In the genomic region with DNA sequence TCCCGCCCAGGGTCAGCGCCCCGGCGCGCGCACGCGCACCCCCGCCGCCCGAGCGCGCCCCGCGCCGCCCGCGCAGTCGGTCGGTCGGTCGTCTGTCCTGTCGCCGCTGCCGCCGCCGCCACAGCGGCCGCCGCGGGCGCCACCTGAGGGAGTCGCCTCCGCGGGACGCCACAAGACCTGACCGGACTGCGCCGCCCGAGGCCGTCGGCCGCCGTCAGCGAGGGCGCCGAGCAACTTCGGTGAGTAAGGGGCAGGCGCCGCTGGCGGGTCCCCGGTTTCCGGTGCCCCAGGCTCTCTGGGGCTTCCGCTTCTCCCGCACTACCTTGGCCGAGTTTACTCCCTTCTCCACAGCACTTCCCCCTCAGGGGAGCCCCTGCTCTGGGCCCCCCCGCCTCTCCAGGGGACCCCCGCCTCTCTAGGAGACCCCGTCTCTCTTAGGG, we compare ENCODE assay signal across 8 cellular contexts. TPM values are rescaled to one million over a fixed set of nuclear protein-coding genes. Genes with fewer than 3 reads are reported as not detected.
DNase-seq lines count a peak whose midpoint lies in the region; ATAC-seq and FAIRE-seq lines count a peak whose summit lies in the region.

No MANE protein-coding gene starts in this region.

- no peaks in the 10 kb centered on the region for H3K9me3 ChIP-seq in CD4-positive, CD25-positive, alpha-beta regulatory T cell (ENCODE audit: control insufficient read depth in 2 of 2, low read length in 2 of 2)

- peaks cover 8% of the 10 kb centered on the region for H3K36me3 Mint-ChIP-seq in CD4-positive, CD25-positive, alpha-beta regulatory T cell
- H3K36me3 Mint-ChIP-seq in activated naive CD4-positive, alpha-beta T cell treated with anti-CD3 and anti-CD28 coated beads, Interleukin-2, amount 10 ng/mL, durations not matched to agents 7 days and 5 days: peaks cover 29% of the 10 kb centered on the region

- peak; percentile 9 to 13 for ATAC-seq in CD4-positive, CD25-positive, alpha-beta regulatory T cell (ENCODE audit: low read depth in 2 of 2)
- peak; percentile 22 for ATAC-seq in GM21526 (IDR thresholded peaks at IDR 0.05; ENCODE audit: low FRiP score, unreplicated experiment)

- H3K9me3 Mint-ChIP-seq in CD4-positive, CD25-positive, alpha-beta regulatory T cell: no peaks in the 10 kb centered on the region
- H3K9me3 Mint-ChIP-seq in activated naive CD4-positive, alpha-beta T cell treated with anti-CD3 and anti-CD28 coated beads, Interleukin-2, amount 10 ng/mL, durations not matched to agents 7 days and 5 days: no peaks in the 10 kb centered on the region

- H3K27me3 Mint-ChIP-seq in CD4-positive, CD25-positive, alpha-beta regulatory T cell: no peaks in the 10 kb centered on the region
- H3K27me3 Mint-ChIP-seq in activated naive CD4-positive, alpha-beta T cell treated with anti-CD3 and anti-CD28 coated beads, Interleukin-2, amount 10 ng/mL, durations not matched to agents 7 days and 5 days: peaks cover 5% of the 10 kb centered on the region

- peak overlapping the region; percentile 92 to 99 (median 96) for H3K4me3 Mint-ChIP-seq in CD4-positive, CD25-positive, alpha-beta regulatory T cell
- H3K4me3 Mint-ChIP-seq in activated naive CD4-positive, alpha-beta T cell treated with anti-CD3 and anti-CD28 coated beads, Interleukin-2, amount 10 ng/mL, durations not matched to agents 7 days and 5 days: peak overlapping the region; percentile 94

- peak in 2 of 3 donors; percentile 65 to 72 for DNase-seq in CD4-positive, CD25-positive, alpha-beta regulatory T cell
- peak; percentile 71 for DNase-seq in NAMALWA (ENCODE audit: low spot score)
- peak; percentile 74 for DNase-seq in activated naive CD4-positive, alpha-beta T cell treated with anti-CD3 and anti-CD28 coated beads, Interleukin-2, amount 10 ng/mL, durations not matched to agents 7 days and 5 days
- DNase-seq in iPS-NIHi7 (ENCODE audit: extremely low spot score): peak; percentile 46
- peak; percentile 53 for DNase-seq in stimulated activated CD4-positive, alpha-beta T cell treated with anti-CD3 and anti-CD28 coated beads, Interleukin-4, amount 100 ng/mL, for 1 hour
- no peak for DNase-seq in urothelium cell line (ENCODE audit: low spot score)
- DNase-seq in HPDE6-E6E7 (ENCODE audit: extremely low spot score): no peak

- CTCF ChIA-PET in activated naive CD4-positive, alpha-beta T cell treated with anti-CD3 and anti-CD28 coated beads, Interleukin-2, amount 10 ng/mL, durations not matched to agents 7 days and 5 days (lab: Charles Lee): interaction anchor here (0.8 to 1.9 kb wide), 2 partner anchors 105 to 107 kb away, joined by 3 to 11 read pairs; no protein-coding TSS in a partner anchor

- H3K4me3 ChIP-seq in CD4-positive, CD25-positive, alpha-beta regulatory T cell (ENCODE audit: low read depth, low read length): no peak overlapping the region

- H3K4me1 Mint-ChIP-seq in CD4-positive, CD25-positive, alpha-beta regulatory T cell: peaks cover 13 to 66% (median 45%) of the 10 kb centered on the region in 4 donors
- H3K4me1 Mint-ChIP-seq in activated naive CD4-positive, alpha-beta T cell treated with anti-CD3 and anti-CD28 coated beads, Interleukin-2, amount 10 ng/mL, durations not matched to agents 7 days and 5 days: peaks cover 57% of the 10 kb centered on the region

- peaks cover 2% of the 10 kb centered on the region for H3K36me3 ChIP-seq in CD4-positive, CD25-positive, alpha-beta regulatory T cell (ENCODE audit: control insufficient read depth, insufficient read depth, low read length)

- H3K4me1 ChIP-seq in CD4-positive, CD25-positive, alpha-beta regulatory T cell (ENCODE audit: control insufficient read depth, insufficient read depth, low read length, poor library complexity, severe bottlenecking): peaks cover 55% of the 10 kb centered on the region

- peak overlapping the region; percentile 80 for H3K27ac ChIP-seq in CD4-positive, CD25-positive, alpha-beta regulatory T cell (ENCODE audit: insufficient read depth, low read length, poor library complexity, severe bottlenecking)

- no peak for FAIRE-seq in urothelium cell line (lab: Jason Lieb, UNC)

- no peaks in the 10 kb centered on the region for H3K27me3 ChIP-seq in CD4-positive, CD25-positive, alpha-beta regulatory T cell (ENCODE audit: control insufficient read depth, insufficient read depth, low read length)

- peak overlapping the region; percentile 95 to 97 (median 96) for H3K27ac Mint-ChIP-seq in CD4-positive, CD25-positive, alpha-beta regulatory T cell
- H3K27ac Mint-ChIP-seq in activated naive CD4-positive, alpha-beta T cell treated with anti-CD3 and anti-CD28 coated beads, Interleukin-2, amount 10 ng/mL, durations not matched to agents 7 days and 5 days: peak overlapping the region; percentile 95

RNA-seq across cellular contexts. Expression of gene GATAD2A, which starts 19.6 kb away (rescaled TPM):
- total RNA-seq in CD4-positive, CD25-positive, alpha-beta regulatory T cell: 134 TPM
- 10 to 100 TPM in 1 of 4 donors, 1 to 10 TPM in 3; 8.1 to 13.9 (median 9.7) TPM for polyA plus RNA-seq in CD4-positive, CD25-positive, alpha-beta regulatory T cell

Comparison
In these comparisons a context has a peak if more than half of its experiments do, and no peak if none do; other contexts are left out.
1. DNase-seq: peak in CD4-positive, CD25-positive, alpha-beta regulatory T cell (2 of 3), NAMALWA (single experiment), activated naive CD4-positive, alpha-beta T cell treated with anti-CD3 and anti-CD28 coated beads, Interleukin-2, amount 10 ng/mL, durations not matched to agents 7 days and 5 days (single experiment), iPS-NIHi7 (single experiment) and stimulated activated CD4-positive, alpha-beta T cell treated with anti-CD3 and anti-CD28 coated beads, Interleukin-4, amount 100 ng/mL, for 1 hour (single experiment); none in urothelium cell line (single experiment) and HPDE6-E6E7 (single experiment).